In the genomic region with DNA sequence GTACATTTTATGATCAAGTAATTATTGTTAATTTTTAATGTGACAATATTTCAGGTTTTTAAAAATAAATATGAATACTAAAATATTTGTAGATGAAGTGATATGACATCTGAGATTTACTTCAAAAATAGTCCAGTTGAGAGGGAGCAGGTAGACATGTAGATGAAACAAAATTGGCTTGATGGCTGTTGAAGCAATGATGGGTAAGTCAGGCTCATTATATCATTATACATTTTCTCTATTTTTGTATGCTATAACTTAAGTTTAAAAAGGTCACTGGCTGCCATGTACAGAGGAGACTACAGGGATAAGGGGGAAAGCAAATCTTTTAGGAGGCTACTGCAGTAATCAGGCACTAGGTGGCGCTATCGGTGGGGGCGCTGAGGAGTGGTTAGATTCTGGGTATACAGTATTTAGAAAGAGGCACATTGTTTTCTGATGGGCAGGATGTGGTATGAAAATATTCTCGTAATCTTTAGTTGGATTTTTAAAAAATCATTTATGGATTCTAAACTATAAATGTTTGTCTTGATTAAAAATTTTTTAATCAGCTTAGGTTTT, we compare ENCODE assay signal across 9 cellular contexts.
DNase-seq lines count a peak whose midpoint lies in the region; ATAC-seq and TF ChIP-seq lines count a peak whose summit lies in the region.
"Had no signal": no experiment of that assay in that cellular context is flagged by ENCODE, and none has a peak within 500 bp of the region (broad histone marks: within the 10 kb centered on the region; RNA-seq: fewer than 3 reads in every experiment).

No MANE protein-coding gene starts in this region.

- intact Hi-C loops in activated B cell treated with CpG ODN at 0.5 μM for 24 hours (cut with micrococcal nuclease): loop anchor here (1.0 kb wide), 2 partner anchors 659 to 744 kb away; no protein-coding TSS in a partner anchor
- intact Hi-C loops in colonic mucosa (cut with DNase I): loop anchor here (5.0 kb wide), 1 partner anchor 100 kb away; no protein-coding TSS in a partner anchor

- H3K9me3 Mint-ChIP-seq in activated B cell treated with CpG ODN at 0.5 μM for 24 hours: no peaks in the 10 kb centered on the region
- H3K9me3 Mint-ChIP-seq in stimulated activated naive B cell treated with anti-CD40 and anti-IgM and Interleukin-4, amounts not matched to agents 10 μg/mL and 1 μg/mL and 100 μg/mL, for 72 hours: no peaks in the 10 kb centered on the region

- no peaks in the 10 kb centered on the region for H3K36me3 Mint-ChIP-seq in activated B cell treated with CpG ODN at 0.5 μM for 24 hours (ENCODE audit: low read depth)
- H3K36me3 Mint-ChIP-seq in stimulated activated naive B cell treated with anti-CD40 and anti-IgM and Interleukin-4, amounts not matched to agents 10 μg/mL and 1 μg/mL and 100 μg/mL, for 72 hours: no peaks in the 10 kb centered on the region

- ATAC-seq in GM18508 (IDR thresholded peaks at IDR 0.05; ENCODE audit: insufficient read depth, unreplicated experiment) (peak; percentile 92), HG02943 (IDR thresholded peaks at IDR 0.05; ENCODE audit: low read depth, unreplicated experiment) (peak; percentile 87), activated B cell treated with CpG ODN at 0.5 μM for 24 hours (ENCODE audit: low read depth) (peak; percentile 52)
- peak; percentile 70 to 82 for ATAC-seq in stimulated activated naive B cell treated with anti-CD40 and anti-IgM and Interleukin-4, amounts not matched to agents 10 μg/mL and 1 μg/mL and 100 μg/mL, for 72 hours (replicated peaks)

- H3K9me3 ChIP-seq in AG04450 (ENCODE audit: control insufficient read depth, insufficient read depth, low read length) (no peaks in the 10 kb centered on the region), colonic mucosa (no peaks in the 10 kb centered on the region)

- TF ChIP-seq CTCF in AG04450 (IDR thresholded peaks at IDR 0.05; ENCODE audit: low read depth, low read length) (peak; percentile 92), activated B cell treated with CpG ODN at 0.5 μM for 24 hours (IDR thresholded peaks at IDR 0.05) (peak; percentile 35), colonic mucosa (IDR thresholded peaks at IDR 0.05) (peak; percentile 69)

- H3K4me3 ChIP-seq in AG04450 (ENCODE audit: low read depth, low read length) (no peak overlapping the region), colonic mucosa (no peak overlapping the region)
- H3K4me3 ChIP-seq: skin epidermis had no signal

- DNase-seq in AG04450 (ENCODE audit: low read depth, low spot score): no peak
- DNase-seq in NCI-H2107 (lab: John Stamatoyannopoulos, UW): peak; percentile 31
- DNase-seq in activated B cell treated with CpG ODN at 0.5 μM for 24 hours: no peak
- peak; percentile 66 for DNase-seq in colonic mucosa
- peak; percentile 70 for DNase-seq in medulla oblongata (ENCODE audit: extremely low spot score)
- peak; percentile 17 for DNase-seq in stimulated activated naive B cell treated with anti-CD40 and anti-IgM and Interleukin-4, amounts not matched to agents 10 μg/mL and 1 μg/mL and 100 μg/mL, for 72 hours

- POLR2A ChIA-PET in AG04450 (lab: Yijun Ruan, JAX): interaction anchor here (0.5 to 0.9 kb wide), 3 partner anchors 520 to 699 kb away, joined by 3 to 5 read pairs (median 3); partner anchors contain the start of gene IFRD1
- POLR2A ChIA-PET in activated B cell treated with CpG ODN at 0.5 μM for 24 hours (lab: Charles Lee): interaction anchor here (0.9 kb wide), 1 partner anchor 699 kb away, joined by 3 read pairs; no protein-coding TSS in a partner anchor

- H3K27me3 ChIP-seq in AG04450 (ENCODE audit: control insufficient read depth, insufficient read depth, low read length) (no peaks in the 10 kb centered on the region), colonic mucosa (no peaks in the 10 kb centered on the region)

- no peak overlapping the region for H3K4me3 Mint-ChIP-seq in activated B cell treated with CpG ODN at 0.5 μM for 24 hours
- H3K4me3 Mint-ChIP-seq in stimulated activated naive B cell treated with anti-CD40 and anti-IgM and Interleukin-4, amounts not matched to agents 10 μg/mL and 1 μg/mL and 100 μg/mL, for 72 hours: no peak overlapping the region

- H3K9ac ChIP-seq in colonic mucosa (ENCODE audit: low read depth in 2 of 2, low read length in 2 of 2): no peak overlapping the region

- CTCF ChIA-PET in AG04450 (lab: Charles Lee) (interaction anchor here (0.6 to 7.1 kb wide), 39 partner anchors 8 to 849 kb away, joined by 3 to 83 read pairs (median 4); no protein-coding TSS in a partner anchor), activated B cell treated with CpG ODN at 0.5 μM for 24 hours (lab: Charles Lee) (interaction anchor here (0.7 to 1.2 kb wide), 3 partner anchors 41 to 1436 kb away, joined by 3 read pairs; no protein-coding TSS in a partner anchor)

- H3K27ac Mint-ChIP-seq in activated B cell treated with CpG ODN at 0.5 μM for 24 hours: no peak overlapping the region
- H3K27ac Mint-ChIP-seq in stimulated activated naive B cell treated with anti-CD40 and anti-IgM and Interleukin-4, amounts not matched to agents 10 μg/mL and 1 μg/mL and 100 μg/mL, for 72 hours: no peak overlapping the region

- H3K36me3 ChIP-seq in colonic mucosa: no peaks in the 10 kb centered on the region

- peaks cover 5% of the 10 kb centered on the region for H3K27me3 Mint-ChIP-seq in activated B cell treated with CpG ODN at 0.5 μM for 24 hours
- peaks cover 6 to 10% of the 10 kb centered on the region in 2 donors for H3K27me3 Mint-ChIP-seq in stimulated activated naive B cell treated with anti-CD40 and anti-IgM and Interleukin-4, amounts not matched to agents 10 μg/mL and 1 μg/mL and 100 μg/mL, for 72 hours

- H3K27ac ChIP-seq in AG04450 (ENCODE audit: low read depth, low read length) (no peak overlapping the region), colonic mucosa (no peak overlapping the region)
- H3K27ac ChIP-seq: skin epidermis had no signal

- H3K4me1 Mint-ChIP-seq in activated B cell treated with CpG ODN at 0.5 μM for 24 hours: no peaks in the 10 kb centered on the region
- peaks cover 0 to 2% of the 10 kb centered on the region in 2 donors for H3K4me1 Mint-ChIP-seq in stimulated activated naive B cell treated with anti-CD40 and anti-IgM and Interleukin-4, amounts not matched to agents 10 μg/mL and 1 μg/mL and 100 μg/mL, for 72 hours

- no peaks in the 10 kb centered on the region for H3K4me1 ChIP-seq in colonic mucosa

Comparison
In these comparisons a context has a peak if more than half of its experiments do, and no peak if none do; other contexts are left out.
1. DNase-seq: peak in NCI-H2107 (single experiment), colonic mucosa (single experiment), medulla oblongata (single experiment) and stimulated activated naive B cell treated with anti-CD40 and anti-IgM and Interleukin-4, amounts not matched to agents 10 μg/mL and 1 μg/mL and 100 μg/mL, for 72 hours (single experiment); none in AG04450 (single experiment) and activated B cell treated with CpG ODN at 0.5 μM for 24 hours (single experiment).
2. CTCF ChIP-seq: peak in every context shown above with its lines; median percentile 92 in AG04450; 69 in colonic mucosa; 35 in activated B cell treated with CpG ODN at 0.5 μM for 24 hours.
3. Peak in every context shown above with its lines, with median percentiles within 50 percentile points of each other: ATAC-seq.